Comparison of ENCODE assay signal across 8 cellular contexts in the genomic region with DNA sequence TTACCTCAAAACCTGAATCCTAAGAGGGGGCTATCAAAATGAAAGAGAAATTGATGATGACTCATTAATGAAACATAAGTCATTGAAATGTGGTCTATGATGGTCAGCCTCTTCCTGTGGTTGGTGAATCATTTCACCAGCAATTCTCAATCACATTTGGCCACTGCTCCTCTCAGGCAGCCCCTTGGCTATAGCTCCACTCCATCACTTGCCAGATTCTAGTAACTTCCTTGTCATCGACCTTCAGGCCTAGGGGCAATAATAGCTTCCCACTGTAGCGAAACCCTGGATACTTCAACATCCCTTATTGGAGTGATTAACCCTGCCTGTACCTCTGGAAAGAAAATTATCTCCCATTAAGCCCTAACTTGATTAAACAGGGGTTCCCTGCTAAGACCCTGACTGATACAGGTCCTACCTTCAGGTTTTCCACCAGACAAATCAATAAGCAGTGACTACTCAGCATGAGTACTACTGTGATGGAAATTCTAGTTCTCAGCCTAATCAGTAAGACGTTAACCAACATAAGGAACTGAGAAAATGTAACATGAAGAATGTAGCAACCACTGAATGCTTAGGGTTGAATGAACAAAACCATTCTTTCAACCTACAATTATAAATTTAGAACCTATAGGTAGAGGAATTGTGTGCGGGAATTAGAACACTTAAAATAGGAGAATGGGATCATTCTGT. TPM values are rescaled to one million over a fixed set of nuclear protein-coding genes. Genes with fewer than 3 reads are reported as not detected.
DNase-seq lines count a peak whose midpoint lies in the region; ATAC-seq and TF ChIP-seq lines count a peak whose summit lies in the region.

No MANE protein-coding gene starts in this region.

- intact Hi-C loops in Right ventricle myocardium inferior (cut with DNase I) = loop anchor here (1.0 to 10.0 kb wide), 5 partner anchors 202 to 937 kb away; no protein-coding TSS in a partner anchor
- intact Hi-C loops in cardiac septum (cut with DNase I) = loop anchor here (1.0 to 10.0 kb wide), 5 partner anchors 202 to 937 kb away; a partner anchor contains a TSS
- intact Hi-C loops in testis (cut with DNase I; ENCODE audit: low total_unique reads) = loop anchor here (5.0 to 10.0 kb wide), 2 partner anchors 200 to 287 kb away; no protein-coding TSS in a partner anchor
- intact Hi-C loops in CD8-positive, alpha-beta T cell (cut with DNase I, micrococcal nuclease) = loop anchor here (1.0 to 5.0 kb wide), 9 partner anchors 286 to 1254 kb away; a partner anchor contains a TSS

- H3K4me3 ChIP-seq in testis = no peak overlapping the region
- no peak overlapping the region for H3K4me3 ChIP-seq in CD8-positive, alpha-beta T cell (ENCODE audit: low read depth, low read length)

- H3K27me3 ChIP-seq in testis = no peaks in the 10 kb centered on the region
- H3K27me3 ChIP-seq in CD8-positive, alpha-beta T cell (ENCODE audit: insufficient read depth, low read length) = no peaks in the 10 kb centered on the region

- POLR2A ChIA-PET in CD8-positive, alpha-beta T cell (lab: Charles Lee) = no interaction called here

- ATAC-seq in Right ventricle myocardium inferior = peak; percentile 42
- ATAC-seq in HG03066 (IDR thresholded peaks at IDR 0.05; ENCODE audit: low read depth, unreplicated experiment) = peak; percentile 80
- ATAC-seq in activated T-helper 17 cell treated with anti-CD3 and anti-CD28 coated beads, Interleukin-2, amount 50 U/mL, for 72 hours (replicated peaks) = peak; percentile 86
- ATAC-seq in CD8-positive, alpha-beta T cell = no peak

- H3K27me3 Mint-ChIP-seq in activated T-helper 17 cell treated with anti-CD3 and anti-CD28 coated beads, Interleukin-2, amount 50 U/mL, for 72 hours = no peaks in the 10 kb centered on the region
- no peaks in the 10 kb centered on the region for H3K27me3 Mint-ChIP-seq in CD8-positive, alpha-beta T cell (ENCODE audit: low read depth)

- no peaks in the 10 kb centered on the region for H3K9me3 Mint-ChIP-seq in activated T-helper 17 cell treated with anti-CD3 and anti-CD28 coated beads, Interleukin-2, amount 50 U/mL, for 72 hours
- no peaks in the 10 kb centered on the region for H3K9me3 Mint-ChIP-seq in CD8-positive, alpha-beta T cell

- H3K4me3 Mint-ChIP-seq in activated T-helper 17 cell treated with anti-CD3 and anti-CD28 coated beads, Interleukin-2, amount 50 U/mL, for 72 hours = no peak overlapping the region
- no peak overlapping the region for H3K4me3 Mint-ChIP-seq in CD8-positive, alpha-beta T cell

- no peak for TF ChIP-seq POLR2A in testis (IDR thresholded peaks at IDR 0.05)

- peak overlapping the region in 1 of 2 donors; percentile 73 for H3K27ac ChIP-seq in testis
- H3K27ac ChIP-seq in CD8-positive, alpha-beta T cell (ENCODE audit: low read depth, low read length) = no peak overlapping the region

- peaks cover 14% of the 10 kb centered on the region for H3K4me1 ChIP-seq in testis
- H3K4me1 ChIP-seq in CD8-positive, alpha-beta T cell (ENCODE audit: insufficient read depth, low read length) = no peaks in the 10 kb centered on the region

- peaks cover 12% of the 10 kb centered on the region for H3K4me1 Mint-ChIP-seq in activated T-helper 17 cell treated with anti-CD3 and anti-CD28 coated beads, Interleukin-2, amount 50 U/mL, for 72 hours
- H3K4me1 Mint-ChIP-seq in CD8-positive, alpha-beta T cell (ENCODE audit: low read depth) = no peaks in the 10 kb centered on the region

- no peak for TF ChIP-seq CTCF in testis (IDR thresholded peaks at IDR 0.05)
- no peak for TF ChIP-seq CTCF in CD8-positive, alpha-beta T cell (IDR thresholded peaks at IDR 0.05)

- no peaks in the 10 kb centered on the region for H3K36me3 ChIP-seq in testis (ENCODE audit: low read depth, missing control alignments)
- no peaks in the 10 kb centered on the region for H3K36me3 ChIP-seq in CD8-positive, alpha-beta T cell (ENCODE audit: insufficient read depth, low read length)

- CTCF ChIA-PET in CD8-positive, alpha-beta T cell (lab: Charles Lee) = interaction anchor here (0.6 to 3.8 kb wide), 17 partner anchors 9 to 1256 kb away, joined by 3 to 15 read pairs (median 3); a partner anchor contains a TSS

- 32 to 58% methylated on average over 3 to 4 of the region's 4 CpGs for WGBS in testis, 2 donors

- DNase-seq in Right ventricle myocardium inferior (ENCODE audit: missing footprints) (no peak), cardiac septum (ENCODE audit: low spot score) (no peak), kidney tubule cell (ENCODE audit: low spot score) (peak; percentile 94), DMS 273 (lab: John Stamatoyannopoulos, UW; ENCODE audit: unreplicated experiment) (no peak), testis (no peak)
- DNase-seq in CD8-positive, alpha-beta T cell = no peak

- H3K27ac Mint-ChIP-seq in activated T-helper 17 cell treated with anti-CD3 and anti-CD28 coated beads, Interleukin-2, amount 50 U/mL, for 72 hours = peak overlapping the region; percentile 63
- no peak overlapping the region for H3K27ac Mint-ChIP-seq in CD8-positive, alpha-beta T cell

- no peaks in the 10 kb centered on the region for H3K9me3 ChIP-seq in testis
- H3K9me3 ChIP-seq in CD8-positive, alpha-beta T cell (ENCODE audit: low read length) = no peaks in the 10 kb centered on the region

- H3K36me3 Mint-ChIP-seq in activated T-helper 17 cell treated with anti-CD3 and anti-CD28 coated beads, Interleukin-2, amount 50 U/mL, for 72 hours (ENCODE audit: low read depth) = no peaks in the 10 kb centered on the region
- H3K36me3 Mint-ChIP-seq in CD8-positive, alpha-beta T cell = no peaks in the 10 kb centered on the region

RNA-seq across cellular contexts. Expression of a gene that starts 30.4 kb away (rescaled TPM):
- total RNA-seq in Right ventricle myocardium inferior (not detected), cardiac septum (not detected), testis (not detected)
- not detected for total RNA-seq in activated T-helper 17 cell treated with anti-CD3 and anti-CD28 coated beads, Interleukin-2, amount 50 U/mL, for 72 hours
- polyA plus RNA-seq in testis (ENCODE audit: insufficient read depth, low read depth, low replicate concordance) = not detected
- not detected for total RNA-seq in CD8-positive, alpha-beta T cell

RNA-seq across cellular contexts. Expression of a gene that starts 52.2 kb away (rescaled TPM):
- total RNA-seq in Right ventricle myocardium inferior = 7.5 TPM
- 4.0 TPM for total RNA-seq in cardiac septum
- total RNA-seq in activated T-helper 17 cell treated with anti-CD3 and anti-CD28 coated beads, Interleukin-2, amount 50 U/mL, for 72 hours = not detected
- 1 to 10 TPM in 1 of 2 donors, under 1 TPM in 1; 0.43 to 2.4 TPM for total RNA-seq in testis
- 2.6 TPM for polyA plus RNA-seq in testis (ENCODE audit: insufficient read depth, low read depth, low replicate concordance)
- total RNA-seq in CD8-positive, alpha-beta T cell = not detected
